ENCODE assay signal across 35 cellular contexts in genomic region chr6:135362124-135362523, GRCh38.
"Had no signal": no experiment of that assay in that cellular context is flagged by ENCODE, and none has a peak within 500 bp of the region (broad histone marks: within the 10 kb centered on the region; RNA-seq: fewer than 3 reads in every experiment).

No MANE protein-coding gene starts in this region.

- H3K27me3 ChIP-seq: MG63 had no signal

- H3K4me3 ChIP-seq: MG63 had no signal

- DNase-seq: Karpas-422, Kasumi-1, MG63, MM.1S, MV-4-11, NCI-H1048, NCI-H1092, NCI-H1092 treated with DMSO at 0.1 percent for 48 hours, NCI-H1105, NCI-H1105 treated with DMSO at 0.1 percent for 48 hours, NCI-H1417, NCI-H1417 treated with DMSO at 0.1 percent for 48 hours, NCI-H1436, NCI-H1436 treated with DMSO at 0.1 percent for 48 hours, NCI-H146, NCI-H1694, NCI-H1694 treated with DMSO at 0.1 percent for 48 hours, NCI-H187, NCI-H187 treated with DMSO at 0.1 percent for 48 hours, NCI-H1930, NCI-H2029, NCI-H2029 treated with DMSO at 0.1 percent for 48 hours, NCI-H2081, NCI-H2081 treated with DMSO at 0.1 percent for 48 hours, NCI-H2107, NCI-H2171, NCI-H2171 treated with DMSO at 0.1 percent for 48 hours, NCI-H2227 treated with DMSO at 0.1 percent for 48 hours, NCI-H226, NCI-H345, NCI-H446, NCI-H446 treated with DMSO at 0.1 percent for 48 hours, NCI-H510A, NCI-H510A treated with DMSO at 0.1 percent for 48 hours, NCI-H524 had no signal
